Comparison of ENCODE assay signal across 1 cellular context in the genomic region with DNA sequence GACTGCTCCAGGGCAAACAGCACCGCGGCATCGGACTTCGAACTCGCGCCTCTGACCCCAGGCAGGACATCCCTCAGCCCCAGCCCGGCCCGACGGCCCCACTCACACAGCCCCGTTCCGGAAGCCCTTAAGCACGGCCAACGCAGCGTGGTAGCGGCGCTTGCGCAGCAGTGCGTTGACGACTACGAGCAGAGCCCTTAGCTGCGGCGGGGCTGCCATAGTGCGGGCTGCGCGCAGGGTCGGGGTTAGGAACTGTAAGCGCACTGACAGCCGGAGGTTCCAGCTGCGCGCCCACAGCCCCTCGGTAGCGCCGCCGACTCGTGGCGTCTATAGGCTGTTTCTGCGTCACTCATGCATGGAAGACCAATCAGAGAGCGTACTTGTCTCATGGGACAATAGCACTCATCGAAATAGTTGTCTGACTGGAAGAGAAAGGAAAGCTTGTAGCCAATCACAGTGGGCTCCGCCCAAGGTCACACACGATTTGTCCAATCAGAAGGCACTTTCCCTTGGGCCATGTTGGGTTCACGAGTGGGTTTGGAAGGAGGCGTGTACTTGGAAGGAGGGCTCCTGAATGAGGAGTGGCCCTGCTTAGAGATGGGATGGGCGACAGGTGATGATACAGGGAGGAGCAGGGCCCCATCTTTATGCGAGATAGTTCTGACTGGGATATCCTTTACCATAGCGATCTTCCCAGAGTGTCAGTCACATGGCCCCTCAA.
TF ChIP-seq lines count a peak whose summit lies in the region.

A gene with protein sequence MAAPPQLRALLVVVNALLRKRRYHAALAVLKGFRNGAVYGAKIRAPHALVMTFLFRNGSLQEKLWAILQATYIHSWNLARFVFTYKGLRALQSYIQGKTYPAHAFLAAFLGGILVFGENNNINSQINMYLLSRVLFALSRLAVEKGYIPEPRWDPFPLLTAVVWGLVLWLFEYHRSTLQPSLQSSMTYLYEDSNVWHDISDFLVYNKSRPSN (minus strand): TSS at position 322 of the 721 bp plus-strand sequence. CDS start 103 bp downstream, at position 219.

TF ChIP-seq in K562, 482 proteins besides CTCF, POLR2A, EP300 and RAD21 (continued from another document and continues in another):
- TF ChIP-seq, protein P1, sequence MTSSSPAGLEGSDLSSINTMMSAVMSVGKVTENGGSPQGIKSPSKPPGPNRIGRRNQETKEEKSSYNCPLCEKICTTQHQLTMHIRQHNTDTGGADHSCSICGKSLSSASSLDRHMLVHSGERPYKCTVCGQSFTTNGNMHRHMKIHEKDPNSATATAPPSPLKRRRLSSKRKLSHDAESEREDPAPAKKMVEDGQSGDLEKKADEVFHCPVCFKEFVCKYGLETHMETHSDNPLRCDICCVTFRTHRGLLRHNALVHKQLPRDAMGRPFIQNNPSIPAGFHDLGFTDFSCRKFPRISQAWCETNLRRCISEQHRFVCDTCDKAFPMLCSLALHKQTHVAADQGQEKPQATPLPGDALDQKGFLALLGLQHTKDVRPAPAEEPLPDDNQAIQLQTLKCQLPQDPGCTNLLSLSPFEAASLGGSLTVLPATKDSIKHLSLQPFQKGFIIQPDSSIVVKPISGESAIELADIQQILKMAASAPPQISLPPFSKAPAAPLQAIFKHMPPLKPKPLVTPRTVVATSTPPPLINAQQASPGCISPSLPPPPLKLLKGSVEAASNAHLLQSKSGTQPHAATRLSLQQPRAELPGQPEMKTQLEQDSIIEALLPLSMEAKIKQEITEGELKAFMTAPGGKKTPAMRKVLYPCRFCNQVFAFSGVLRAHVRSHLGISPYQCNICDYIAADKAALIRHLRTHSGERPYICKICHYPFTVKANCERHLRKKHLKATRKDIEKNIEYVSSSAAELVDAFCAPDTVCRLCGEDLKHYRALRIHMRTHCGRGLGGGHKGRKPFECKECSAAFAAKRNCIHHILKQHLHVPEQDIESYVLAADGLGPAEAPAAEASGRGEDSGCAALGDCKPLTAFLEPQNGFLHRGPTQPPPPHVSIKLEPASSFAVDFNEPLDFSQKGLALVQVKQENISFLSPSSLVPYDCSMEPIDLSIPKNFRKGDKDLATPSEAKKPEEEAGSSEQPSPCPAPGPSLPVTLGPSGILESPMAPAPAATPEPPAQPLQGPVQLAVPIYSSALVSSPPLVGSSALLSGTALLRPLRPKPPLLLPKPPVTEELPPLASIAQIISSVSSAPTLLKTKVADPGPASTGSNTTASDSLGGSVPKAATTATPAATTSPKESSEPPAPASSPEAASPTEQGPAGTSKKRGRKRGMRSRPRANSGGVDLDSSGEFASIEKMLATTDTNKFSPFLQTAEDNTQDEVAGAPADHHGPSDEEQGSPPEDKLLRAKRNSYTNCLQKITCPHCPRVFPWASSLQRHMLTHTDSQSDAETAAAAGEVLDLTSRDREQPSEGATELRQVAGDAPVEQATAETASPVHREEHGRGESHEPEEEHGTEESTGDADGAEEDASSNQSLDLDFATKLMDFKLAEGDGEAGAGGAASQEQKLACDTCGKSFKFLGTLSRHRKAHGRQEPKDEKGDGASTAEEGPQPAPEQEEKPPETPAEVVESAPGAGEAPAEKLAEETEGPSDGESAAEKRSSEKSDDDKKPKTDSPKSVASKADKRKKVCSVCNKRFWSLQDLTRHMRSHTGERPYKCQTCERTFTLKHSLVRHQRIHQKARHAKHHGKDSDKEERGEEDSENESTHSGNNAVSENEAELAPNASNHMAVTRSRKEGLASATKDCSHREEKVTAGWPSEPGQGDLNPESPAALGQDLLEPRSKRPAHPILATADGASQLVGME (CRISPR knock-in tag; IDR thresholded peaks at IDR 0.05) = no peak
- TF ChIP-seq JUND (IDR thresholded peaks at IDR 0.05; ENCODE audit: borderline replicate concordance, low read depth, low read length) (0 out of 2 replicates have a peak, but pooled peaks have one; percentile 2), JUND (tag; IDR thresholded peaks at IDR 0.05; ENCODE audit: borderline replicate concordance, low read depth, low read length) (no peak; the same call in 2 of the 3 replicates), TFAM (CRISPR knock-in tag; conservative IDR thresholded peaks at IDR 0.05) (no peak), MEIS2 (IDR thresholded peaks at IDR 0.05; ENCODE audit: partially characterized antibody) (peak; percentile 53), IRF2 (CRISPR knock-in tag; IDR thresholded peaks at IDR 0.05) (no peak), ZNF785 (CRISPR knock-in tag; IDR thresholded peaks at IDR 0.05) (no peak), RBM15 (IDR thresholded peaks at IDR 0.05; ENCODE audit: insufficient read depth, low read length) (no peak), YBX1 (IDR thresholded peaks at IDR 0.05) (no peak), MCM7 (IDR thresholded peaks at IDR 0.05) (no peak), PML (IDR thresholded peaks at IDR 0.05; ENCODE audit: low read length) (no peak; the same call in 1 of the 2 replicates), EGR1 (conservative IDR thresholded peaks at IDR 0.05) (no peak), STAT5B (CRISPR knock-in tag; IDR thresholded peaks at IDR 0.05) (no peak), RBM22 (IDR thresholded peaks at IDR 0.05; ENCODE audit: low read depth, low read length, poor library complexity, severe bottlenecking) (no peak), ZNF174 (CRISPR knock-in tag; IDR thresholded peaks at IDR 0.05) (no peak), NFIX (CRISPR knock-in tag; IDR thresholded peaks at IDR 0.05; ENCODE audit: low read depth) (no peak), RCOR1 (IDR thresholded peaks at IDR 0.05; ENCODE audit: borderline replicate concordance in 1 of 2, low read depth in 2 of 2, low read length in 2 of 2) (peak in 1 of 2 experiments; percentile 20; a peak in 1 of 4 replicates), HDAC3 (IDR thresholded peaks at IDR 0.05; ENCODE audit: borderline replicate concordance, partially characterized antibody) (no peak), ZKSCAN1 (IDR thresholded peaks at IDR 0.05; ENCODE audit: low read depth, low read length) (no peak), NR3C1 (CRISPR knock-in tag; IDR thresholded peaks at IDR 0.05) (no peak), SMARCE1 (IDR thresholded peaks at IDR 0.05) (no peak), MCM2 (IDR thresholded peaks at IDR 0.05; ENCODE audit: low read depth) (no peak), NBN (IDR thresholded peaks at IDR 0.05; ENCODE audit: low read depth) (no peak), PCBP1 (IDR thresholded peaks at IDR 0.05; ENCODE audit: low read depth, low read length, poor library complexity, severe bottlenecking) (no peak), NELFE (IDR thresholded peaks at IDR 0.05; ENCODE audit: insufficient read depth, insufficient read length) (no peak), BACH1 (tag; IDR thresholded peaks at IDR 0.05) (0 out of 2 replicates have a peak, but pooled peaks have one; percentile 46), ELF2 (CRISPR knock-in tag; IDR thresholded peaks at IDR 0.05) (no peak), TGIF2 (CRISPR knock-in tag; IDR thresholded peaks at IDR 0.05) (peak; percentile 91; the same call in 1 of the 2 replicates)
- TF ChIP-seq, protein P2, sequence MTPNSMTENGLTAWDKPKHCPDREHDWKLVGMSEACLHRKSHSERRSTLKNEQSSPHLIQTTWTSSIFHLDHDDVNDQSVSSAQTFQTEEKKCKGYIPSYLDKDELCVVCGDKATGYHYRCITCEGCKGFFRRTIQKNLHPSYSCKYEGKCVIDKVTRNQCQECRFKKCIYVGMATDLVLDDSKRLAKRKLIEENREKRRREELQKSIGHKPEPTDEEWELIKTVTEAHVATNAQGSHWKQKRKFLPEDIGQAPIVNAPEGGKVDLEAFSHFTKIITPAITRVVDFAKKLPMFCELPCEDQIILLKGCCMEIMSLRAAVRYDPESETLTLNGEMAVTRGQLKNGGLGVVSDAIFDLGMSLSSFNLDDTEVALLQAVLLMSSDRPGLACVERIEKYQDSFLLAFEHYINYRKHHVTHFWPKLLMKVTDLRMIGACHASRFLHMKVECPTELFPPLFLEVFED (CRISPR knock-in tag; conservative IDR thresholded peaks at IDR 0.05) = no peak
- TF ChIP-seq, protein P3, sequence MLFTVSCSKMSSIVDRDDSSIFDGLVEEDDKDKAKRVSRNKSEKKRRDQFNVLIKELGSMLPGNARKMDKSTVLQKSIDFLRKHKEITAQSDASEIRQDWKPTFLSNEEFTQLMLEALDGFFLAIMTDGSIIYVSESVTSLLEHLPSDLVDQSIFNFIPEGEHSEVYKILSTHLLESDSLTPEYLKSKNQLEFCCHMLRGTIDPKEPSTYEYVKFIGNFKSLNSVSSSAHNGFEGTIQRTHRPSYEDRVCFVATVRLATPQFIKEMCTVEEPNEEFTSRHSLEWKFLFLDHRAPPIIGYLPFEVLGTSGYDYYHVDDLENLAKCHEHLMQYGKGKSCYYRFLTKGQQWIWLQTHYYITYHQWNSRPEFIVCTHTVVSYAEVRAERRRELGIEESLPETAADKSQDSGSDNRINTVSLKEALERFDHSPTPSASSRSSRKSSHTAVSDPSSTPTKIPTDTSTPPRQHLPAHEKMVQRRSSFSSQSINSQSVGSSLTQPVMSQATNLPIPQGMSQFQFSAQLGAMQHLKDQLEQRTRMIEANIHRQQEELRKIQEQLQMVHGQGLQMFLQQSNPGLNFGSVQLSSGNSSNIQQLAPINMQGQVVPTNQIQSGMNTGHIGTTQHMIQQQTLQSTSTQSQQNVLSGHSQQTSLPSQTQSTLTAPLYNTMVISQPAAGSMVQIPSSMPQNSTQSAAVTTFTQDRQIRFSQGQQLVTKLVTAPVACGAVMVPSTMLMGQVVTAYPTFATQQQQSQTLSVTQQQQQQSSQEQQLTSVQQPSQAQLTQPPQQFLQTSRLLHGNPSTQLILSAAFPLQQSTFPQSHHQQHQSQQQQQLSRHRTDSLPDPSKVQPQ (CRISPR knock-in tag; IDR thresholded peaks at IDR 0.05; ENCODE audit: borderline replicate concordance) = no peak
- TF ChIP-seq, protein P4, sequence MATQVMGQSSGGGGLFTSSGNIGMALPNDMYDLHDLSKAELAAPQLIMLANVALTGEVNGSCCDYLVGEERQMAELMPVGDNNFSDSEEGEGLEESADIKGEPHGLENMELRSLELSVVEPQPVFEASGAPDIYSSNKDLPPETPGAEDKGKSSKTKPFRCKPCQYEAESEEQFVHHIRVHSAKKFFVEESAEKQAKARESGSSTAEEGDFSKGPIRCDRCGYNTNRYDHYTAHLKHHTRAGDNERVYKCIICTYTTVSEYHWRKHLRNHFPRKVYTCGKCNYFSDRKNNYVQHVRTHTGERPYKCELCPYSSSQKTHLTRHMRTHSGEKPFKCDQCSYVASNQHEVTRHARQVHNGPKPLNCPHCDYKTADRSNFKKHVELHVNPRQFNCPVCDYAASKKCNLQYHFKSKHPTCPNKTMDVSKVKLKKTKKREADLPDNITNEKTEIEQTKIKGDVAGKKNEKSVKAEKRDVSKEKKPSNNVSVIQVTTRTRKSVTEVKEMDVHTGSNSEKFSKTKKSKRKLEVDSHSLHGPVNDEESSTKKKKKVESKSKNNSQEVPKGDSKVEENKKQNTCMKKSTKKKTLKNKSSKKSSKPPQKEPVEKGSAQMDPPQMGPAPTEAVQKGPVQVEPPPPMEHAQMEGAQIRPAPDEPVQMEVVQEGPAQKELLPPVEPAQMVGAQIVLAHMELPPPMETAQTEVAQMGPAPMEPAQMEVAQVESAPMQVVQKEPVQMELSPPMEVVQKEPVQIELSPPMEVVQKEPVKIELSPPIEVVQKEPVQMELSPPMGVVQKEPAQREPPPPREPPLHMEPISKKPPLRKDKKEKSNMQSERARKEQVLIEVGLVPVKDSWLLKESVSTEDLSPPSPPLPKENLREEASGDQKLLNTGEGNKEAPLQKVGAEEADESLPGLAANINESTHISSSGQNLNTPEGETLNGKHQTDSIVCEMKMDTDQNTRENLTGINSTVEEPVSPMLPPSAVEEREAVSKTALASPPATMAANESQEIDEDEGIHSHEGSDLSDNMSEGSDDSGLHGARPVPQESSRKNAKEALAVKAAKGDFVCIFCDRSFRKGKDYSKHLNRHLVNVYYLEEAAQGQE (CRISPR knock-in tag; IDR thresholded peaks at IDR 0.05; ENCODE audit: low read depth) = 0 out of 2 replicates have a peak, but pooled peaks have one; percentile 19
- TF ChIP-seq, protein P5, sequence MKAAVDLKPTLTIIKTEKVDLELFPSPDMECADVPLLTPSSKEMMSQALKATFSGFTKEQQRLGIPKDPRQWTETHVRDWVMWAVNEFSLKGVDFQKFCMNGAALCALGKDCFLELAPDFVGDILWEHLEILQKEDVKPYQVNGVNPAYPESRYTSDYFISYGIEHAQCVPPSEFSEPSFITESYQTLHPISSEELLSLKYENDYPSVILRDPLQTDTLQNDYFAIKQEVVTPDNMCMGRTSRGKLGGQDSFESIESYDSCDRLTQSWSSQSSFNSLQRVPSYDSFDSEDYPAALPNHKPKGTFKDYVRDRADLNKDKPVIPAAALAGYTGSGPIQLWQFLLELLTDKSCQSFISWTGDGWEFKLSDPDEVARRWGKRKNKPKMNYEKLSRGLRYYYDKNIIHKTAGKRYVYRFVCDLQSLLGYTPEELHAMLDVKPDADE (conservative IDR thresholded peaks at IDR 0.05; ENCODE audit: control insufficient read depth, low read depth, low read length) = no peak; the same call in 1 of the 2 replicates
- TF ChIP-seq, protein P6, sequence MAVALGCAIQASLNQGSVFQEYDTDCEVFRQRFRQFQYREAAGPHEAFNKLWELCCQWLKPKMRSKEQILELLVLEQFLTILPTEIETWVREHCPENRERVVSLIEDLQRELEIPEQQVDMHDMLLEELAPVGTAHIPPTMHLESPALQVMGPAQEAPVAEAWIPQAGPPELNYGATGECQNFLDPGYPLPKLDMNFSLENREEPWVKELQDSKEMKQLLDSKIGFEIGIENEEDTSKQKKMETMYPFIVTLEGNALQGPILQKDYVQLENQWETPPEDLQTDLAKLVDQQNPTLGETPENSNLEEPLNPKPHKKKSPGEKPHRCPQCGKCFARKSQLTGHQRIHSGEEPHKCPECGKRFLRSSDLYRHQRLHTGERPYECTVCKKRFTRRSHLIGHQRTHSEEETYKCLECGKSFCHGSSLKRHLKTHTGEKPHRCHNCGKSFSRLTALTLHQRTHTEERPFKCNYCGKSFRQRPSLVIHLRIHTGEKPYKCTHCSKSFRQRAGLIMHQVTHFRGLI (CRISPR knock-in tag; IDR thresholded peaks at IDR 0.05) = no peak
- TF ChIP-seq, protein P7, sequence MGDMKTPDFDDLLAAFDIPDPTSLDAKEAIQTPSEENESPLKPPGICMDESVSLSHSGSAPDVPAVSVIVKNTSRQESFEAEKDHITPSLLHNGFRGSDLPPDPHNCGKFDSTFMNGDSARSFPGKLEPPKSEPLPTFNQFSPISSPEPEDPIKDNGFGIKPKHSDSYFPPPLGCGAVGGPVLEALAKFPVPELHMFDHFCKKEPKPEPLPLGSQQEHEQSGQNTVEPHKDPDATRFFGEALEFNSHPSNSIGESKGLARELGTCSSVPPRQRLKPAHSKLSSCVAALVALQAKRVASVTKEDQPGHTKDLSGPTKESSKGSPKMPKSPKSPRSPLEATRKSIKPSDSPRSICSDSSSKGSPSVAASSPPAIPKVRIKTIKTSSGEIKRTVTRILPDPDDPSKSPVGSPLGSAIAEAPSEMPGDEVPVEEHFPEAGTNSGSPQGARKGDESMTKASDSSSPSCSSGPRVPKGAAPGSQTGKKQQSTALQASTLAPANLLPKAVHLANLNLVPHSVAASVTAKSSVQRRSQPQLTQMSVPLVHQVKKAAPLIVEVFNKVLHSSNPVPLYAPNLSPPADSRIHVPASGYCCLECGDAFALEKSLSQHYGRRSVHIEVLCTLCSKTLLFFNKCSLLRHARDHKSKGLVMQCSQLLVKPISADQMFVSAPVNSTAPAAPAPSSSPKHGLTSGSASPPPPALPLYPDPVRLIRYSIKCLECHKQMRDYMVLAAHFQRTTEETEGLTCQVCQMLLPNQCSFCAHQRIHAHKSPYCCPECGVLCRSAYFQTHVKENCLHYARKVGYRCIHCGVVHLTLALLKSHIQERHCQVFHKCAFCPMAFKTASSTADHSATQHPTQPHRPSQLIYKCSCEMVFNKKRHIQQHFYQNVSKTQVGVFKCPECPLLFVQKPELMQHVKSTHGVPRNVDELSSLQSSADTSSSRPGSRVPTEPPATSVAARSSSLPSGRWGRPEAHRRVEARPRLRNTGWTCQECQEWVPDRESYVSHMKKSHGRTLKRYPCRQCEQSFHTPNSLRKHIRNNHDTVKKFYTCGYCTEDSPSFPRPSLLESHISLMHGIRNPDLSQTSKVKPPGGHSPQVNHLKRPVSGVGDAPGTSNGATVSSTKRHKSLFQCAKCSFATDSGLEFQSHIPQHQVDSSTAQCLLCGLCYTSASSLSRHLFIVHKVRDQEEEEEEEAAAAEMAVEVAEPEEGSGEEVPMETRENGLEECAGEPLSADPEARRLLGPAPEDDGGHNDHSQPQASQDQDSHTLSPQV (IDR thresholded peaks at IDR 0.05) = 0 out of 2 replicates have a peak, but pooled peaks have one; percentile 47
